23 cellular contexts compared by ENCODE assay signal in the genomic region with DNA sequence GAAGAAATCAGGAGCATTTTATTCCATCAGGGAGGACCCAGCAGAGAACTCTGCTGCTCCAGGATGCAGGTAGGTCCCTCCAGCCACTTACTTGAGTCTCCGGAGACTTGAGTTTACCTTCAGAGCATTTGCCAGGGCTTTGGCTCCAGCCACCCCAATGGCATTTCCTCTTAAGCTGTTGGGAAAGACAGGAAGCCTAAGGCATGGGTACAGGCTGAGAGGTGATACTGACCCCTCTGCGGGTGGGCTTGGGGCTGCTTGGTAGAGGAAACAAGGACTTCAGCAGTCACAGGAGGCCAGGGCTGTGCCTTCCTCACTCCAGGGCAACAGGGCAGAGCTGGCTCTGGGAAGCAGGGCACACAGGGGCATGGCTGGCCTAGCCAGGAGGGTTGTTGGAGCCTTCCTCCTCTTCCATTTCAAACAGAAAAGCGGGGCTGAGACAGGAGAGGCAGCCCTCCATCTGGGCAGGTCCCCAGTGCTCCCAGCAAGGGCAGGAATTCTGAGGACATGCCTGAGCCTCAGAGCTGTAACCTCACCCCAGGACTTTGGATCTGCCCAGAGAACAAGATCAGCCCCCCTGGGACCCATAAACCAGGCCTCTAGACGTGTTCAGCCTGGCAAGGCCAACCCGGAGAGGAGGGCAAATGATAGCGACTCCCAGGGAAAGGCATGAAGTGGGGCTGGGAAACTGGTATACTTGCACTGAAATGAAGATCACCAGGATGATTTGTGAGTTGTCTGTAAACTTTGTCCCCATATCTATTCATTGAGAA. TPM values are rescaled to one million over a fixed set of nuclear protein-coding genes. Genes with fewer than 3 reads are reported as not detected.
A peak's percentile ranks its signal among the peaks of the same experiment; 100 is the strongest.
DNase-seq lines count a peak whose midpoint lies in the region; ATAC-seq and TF ChIP-seq lines count a peak whose summit lies in the region.
"Had no signal": no experiment of that assay in that cellular context is flagged by ENCODE, and none has a peak within 500 bp of the region (broad histone marks: within the 10 kb centered on the region; RNA-seq: fewer than 3 reads in every experiment).

No MANE protein-coding gene starts in this region.

- H2AFZ ChIP-seq in SK-N-SH (ENCODE audit: low read depth) (no peak overlapping the region), hepatocyte (no peak overlapping the region)

- peak; percentile 1 for DNase-seq in natural killer cell treated with Interleukin-12 subunit alpha and Interleukin-12 subunit beta and Interleukin-15 and Interleukin-18, amount 100 ng/mL, for 72 hours (ENCODE audit: low spot score)
- DNase-seq in natural killer cell (no peak), SK-N-SH (no peak), iris pigment epithelial cell (ENCODE audit: low read depth) (peak; percentile 7), aorta (no peak), SKM-1 (lab: John Stamatoyannopoulos, UW; ENCODE audit: unreplicated experiment) (no peak), hepatocyte (ENCODE audit: low spot score) (no peak)
- DNase-seq: activated T-cell treated with anti-CD3 and anti-CD28 coated beads, Interleukin-2, amount 50 U/mL, for 1 hour; Calu3; caudate nucleus; effector CD8-positive, alpha-beta T cell; heart left ventricle; naive B cell; NCI-H1436 treated with DMSO at 0.1 percent for 48 hours; NCI-H226; stimulated activated CD4-positive, alpha-beta T cell treated with anti-CD3 and anti-CD28 coated beads, Interleukin-4, amount 100 ng/mL, for 24 hours had no signal

- no peaks in the 10 kb centered on the region for H3K79me2 ChIP-seq in SK-N-SH (ENCODE audit: insufficient read depth)
- H3K79me2 ChIP-seq in hepatocyte: no peaks in the 10 kb centered on the region

- H3K36me3 ChIP-seq in SK-N-SH (replicated peaks in 1 of 2; ENCODE audit: control insufficient read depth in 1 of 2, insufficient read depth in 2 of 2, low read length in 1 of 2) (peaks cover 9 to 14% of the 10 kb centered on the region in 2 experiments), aorta (ENCODE audit: control insufficient read depth in 1 of 2, insufficient read depth in 2 of 2, low read length in 1 of 2) (no peaks in the 10 kb centered on the region), hepatocyte (replicated peaks; ENCODE audit: insufficient read depth, low read depth) (no peaks in the 10 kb centered on the region)

- H3K9me2 ChIP-seq in SK-N-SH (no peaks in the 10 kb centered on the region), hepatocyte (replicated peaks; ENCODE audit: insufficient read depth) (no peaks in the 10 kb centered on the region)

- intact Hi-C loops in natural killer cell (cut with micrococcal nuclease): no loop called here
- intact Hi-C loops in aorta (cut with DNase I): no loop called here

- H3K9me3 ChIP-seq in SK-N-SH (no peaks in the 10 kb centered on the region), aorta (ENCODE audit: control insufficient read depth, low read length) (no peaks in the 10 kb centered on the region), hepatocyte (ENCODE audit: low read depth) (no peaks in the 10 kb centered on the region)
- H3K9me3 ChIP-seq: heart left ventricle had no signal

- H3K9me3 Mint-ChIP-seq in natural killer cell treated with Interleukin-12 subunit alpha and Interleukin-12 subunit beta and Interleukin-15 and Interleukin-18, amount 100 ng/mL, for 72 hours: no peaks in the 10 kb centered on the region
- no peaks in the 10 kb centered on the region for H3K9me3 Mint-ChIP-seq in natural killer cell
- H3K9me3 Mint-ChIP-seq: naive B cell had no signal

- no peak overlapping the region for H3K27ac ChIP-seq in SK-N-SH (ENCODE audit: low read depth in 2 of 2, low read length in 1 of 2)
- peak overlapping the region; percentile 53 to 82 for H3K27ac ChIP-seq in aorta (ENCODE audit: low read depth in 1 of 2, low read length in 2 of 2)
- no peak overlapping the region for H3K27ac ChIP-seq in hepatocyte
- H3K27ac ChIP-seq: heart left ventricle, skin epidermis had no signal

- H3K36me3 Mint-ChIP-seq in natural killer cell treated with Interleukin-12 subunit alpha and Interleukin-12 subunit beta and Interleukin-15 and Interleukin-18, amount 100 ng/mL, for 72 hours: no peaks in the 10 kb centered on the region
- H3K36me3 Mint-ChIP-seq in natural killer cell: peaks cover 11% of the 10 kb centered on the region

- no peak for TF ChIP-seq RAD21 in SK-N-SH (IDR thresholded peaks at IDR 0.05; ENCODE audit: low read length)

- no peak overlapping the region for H3K4me3 ChIP-seq in SK-N-SH (ENCODE audit: low read depth in 2 of 2, low read length in 1 of 2)
- H3K4me3 ChIP-seq in aorta (ENCODE audit: low read length in 2 of 2): no peak overlapping the region
- no peak overlapping the region for H3K4me3 ChIP-seq in hepatocyte
- H3K4me3 ChIP-seq: heart left ventricle, lung, skin epidermis had no signal

- TF ChIP-seq CTCF in natural killer cell (IDR thresholded peaks at IDR 0.05) (no peak), SK-N-SH (IDR thresholded peaks at IDR 0.05) (no peak), hepatocyte (IDR thresholded peaks at IDR 0.05; ENCODE audit: poor library complexity) (no peak)

- peaks cover 0 to 3% of the 10 kb centered on the region in 2 donors for H3K4me1 Mint-ChIP-seq in natural killer cell treated with Interleukin-12 subunit alpha and Interleukin-12 subunit beta and Interleukin-15 and Interleukin-18, amount 100 ng/mL, for 72 hours (ENCODE audit: low read depth in 2 of 2)
- H3K4me1 Mint-ChIP-seq in natural killer cell: peaks cover 7 to 14% of the 10 kb centered on the region in 2 donors

- H3K4me2 ChIP-seq in SK-N-SH: no peak overlapping the region
- H3K4me2 ChIP-seq in hepatocyte: no peak overlapping the region

- peak overlapping the region in 1 of 2 donors; percentile 53 for H3K27ac Mint-ChIP-seq in natural killer cell treated with Interleukin-12 subunit alpha and Interleukin-12 subunit beta and Interleukin-15 and Interleukin-18, amount 100 ng/mL, for 72 hours
- peak overlapping the region in 1 of 2 donors; percentile 63 for H3K27ac Mint-ChIP-seq in natural killer cell

- 83% methylated on average over 3 of the region's 6 CpGs for WGBS in SK-N-SH (ENCODE audit: low lambda C conversion rate)
- WGBS in aorta, 2 donors: 15 to 19% methylated on average over 6 of the region's 6 CpGs
- 85% methylated on average over 6 of the region's 6 CpGs for WGBS in hepatocyte (ENCODE audit: low lambda C conversion rate, missing lambda C conversion rate)

- no peak for TF ChIP-seq EP300 in SK-N-SH (IDR thresholded peaks at IDR 0.05; ENCODE audit: borderline replicate concordance in 1 of 2, low read depth in 1 of 2, low read length in 1 of 2)

- ATAC-seq in natural killer cell treated with Interleukin-12 subunit alpha and Interleukin-12 subunit beta and Interleukin-15 and Interleukin-18, amount 100 ng/mL, for 72 hours: no peak
- no peak for ATAC-seq in natural killer cell
- ATAC-seq in aorta (ENCODE audit: low FRiP score): peak; percentile 34
- ATAC-seq in HG03354 (IDR thresholded peaks at IDR 0.05; ENCODE audit: poor library complexity, severe bottlenecking, unreplicated experiment): no peak
- ATAC-seq: heart left ventricle had no signal

- POLR2A ChIA-PET in SK-N-SH (lab: Yijun Ruan, JAX): no interaction called here

- H3K4me1 ChIP-seq in SK-N-SH (ENCODE audit: control insufficient read depth in 1 of 2, insufficient read depth in 2 of 2, low read depth in 1 of 2, low read length in 1 of 2) (no peaks in the 10 kb centered on the region), aorta (ENCODE audit: control insufficient read depth in 1 of 2, insufficient read depth in 2 of 2, low read length in 2 of 2) (peaks cover 2 to 5% of the 10 kb centered on the region in 2 donors), hepatocyte (ENCODE audit: insufficient read depth) (no peaks in the 10 kb centered on the region)

- no peak overlapping the region for H3K4me3 Mint-ChIP-seq in natural killer cell treated with Interleukin-12 subunit alpha and Interleukin-12 subunit beta and Interleukin-15 and Interleukin-18, amount 100 ng/mL, for 72 hours
- H3K4me3 Mint-ChIP-seq in natural killer cell: no peak overlapping the region

- no peak overlapping the region for H3K9ac ChIP-seq in SK-N-SH

- no peaks in the 10 kb centered on the region for H3F3A ChIP-seq in SK-N-SH (replicated peaks; ENCODE audit: insufficient read depth)

- H3K27me3 Mint-ChIP-seq in natural killer cell treated with Interleukin-12 subunit alpha and Interleukin-12 subunit beta and Interleukin-15 and Interleukin-18, amount 100 ng/mL, for 72 hours: no peaks in the 10 kb centered on the region
- H3K27me3 Mint-ChIP-seq in natural killer cell (ENCODE audit: low read depth in 2 of 2): no peaks in the 10 kb centered on the region
- H3K27me3 Mint-ChIP-seq: naive B cell had no signal

- H4K20me1 ChIP-seq in SK-N-SH (ENCODE audit: insufficient read depth) (no peaks in the 10 kb centered on the region), hepatocyte (ENCODE audit: insufficient read depth, poor library complexity, severe bottlenecking) (no peaks in the 10 kb centered on the region)

- CTCF ChIA-PET in SK-N-SH (lab: Yijun Ruan, JAX): no interaction called here

- H3K27me3 ChIP-seq in SK-N-SH (ENCODE audit: insufficient read depth): no peaks in the 10 kb centered on the region
- H3K27me3 ChIP-seq in aorta (ENCODE audit: control insufficient read depth in 1 of 2, insufficient read depth in 2 of 2, low read length in 1 of 2): no peaks in the 10 kb centered on the region
- no peaks in the 10 kb centered on the region for H3K27me3 ChIP-seq in hepatocyte
- H3K27me3 ChIP-seq: heart left ventricle had no signal

RNA-seq across cellular contexts. Expression of a gene that starts 34.4 kb away (rescaled TPM):
- 10 to 100 TPM; 48.3 to 61.8 TPM for total RNA-seq in natural killer cell treated with Interleukin-12 subunit alpha and Interleukin-12 subunit beta and Interleukin-15 and Interleukin-18, amount 100 ng/mL, for 72 hours
- total RNA-seq in natural killer cell: 100 to 1,000 TPM in 2 of 3 donors, 10 to 100 TPM in 1; 98.8 to 145 (median 133) TPM
- polyA plus RNA-seq in SK-N-SH (2012; rRNA removed): not detected in 2 replicates
- polyA plus RNA-seq in SK-N-SH (2012; cell fraction: cytosol; rRNA removed): under 0.01 TPM in 1 of 2 replicates, not detected in the other
- polyA plus RNA-seq in SK-N-SH (2012; cell fraction: nucleus; rRNA removed): 0.02 TPM in 1 of 2 replicates, not detected in the other
- total RNA-seq in aorta: 1 to 10 TPM in 1 of 2 donors, under 1 TPM in 1; 0.97 to 2.3 TPM
- under 1 TPM in 1 of 2 donors, not detected in 1; 0.38 TPM for polyA plus RNA-seq in aorta
- 0.10 TPM in 1 of 2 replicates, not detected in the other for total RNA-seq in hepatocyte
- polyA plus RNA-seq in hepatocyte: 0.15 and 0.17 TPM in 2 replicates
- total RNA-seq: G401, M059J had no signal

RNA-seq across cellular contexts. Expression of a gene that starts 42.0 kb away (rescaled TPM):
- 10 to 100 TPM in 1 of 2 donors, 1 to 10 TPM in 1; 4.3 to 10.8 TPM for total RNA-seq in natural killer cell treated with Interleukin-12 subunit alpha and Interleukin-12 subunit beta and Interleukin-15 and Interleukin-18, amount 100 ng/mL, for 72 hours
- total RNA-seq in natural killer cell (1 to 10 TPM; 4.0 to 6.2 (median 4.7) TPM), aorta (10 to 100 TPM; 15.3 to 23.7 TPM), hepatocyte (14.7 and 18.5 TPM in 2 replicates)
- polyA plus RNA-seq in SK-N-SH (2012; rRNA removed) (18.0 and 19.5 TPM in 2 replicates), aorta (10 to 100 TPM; 12.3 to 22.2 TPM), hepatocyte (23.2 and 25.8 TPM in 2 replicates)
- polyA plus RNA-seq in SK-N-SH (2012; cell fraction: cytosol; rRNA removed): 24.9 and 42.8 TPM in 2 replicates
- 11.8 and 20.5 TPM in 2 replicates for polyA plus RNA-seq in SK-N-SH (2012; cell fraction: nucleus; rRNA removed)

RNA-seq across cellular contexts. Expression of a gene that starts 47.5 kb away (rescaled TPM):
- total RNA-seq in natural killer cell treated with Interleukin-12 subunit alpha and Interleukin-12 subunit beta and Interleukin-15 and Interleukin-18, amount 100 ng/mL, for 72 hours: not detected
- not detected for total RNA-seq in natural killer cell
- not detected in 2 replicates for polyA plus RNA-seq in SK-N-SH (2012; rRNA removed)
- polyA plus RNA-seq in SK-N-SH (2012; cell fraction: cytosol; rRNA removed): not detected in 2 replicates
- polyA plus RNA-seq in SK-N-SH (2012; cell fraction: nucleus; rRNA removed): not detected in 2 replicates
- not detected for total RNA-seq in aorta
- polyA plus RNA-seq in aorta: not detected
- total RNA-seq in hepatocyte: not detected in 2 replicates
- polyA plus RNA-seq in hepatocyte: not detected in 2 replicates
- total RNA-seq: Calu3, G401, heart left ventricle, lung, M059J, posterior vena cava, subcutaneous adipose tissue had no signal
- polyA plus RNA-seq: heart left ventricle, lung had no signal

Comparison
In these comparisons a context has a peak if more than half of its experiments do, and no peak if none do; other contexts are left out.
1. DNase-seq: peak in natural killer cell treated with Interleukin-12 subunit alpha and Interleukin-12 subunit beta and Interleukin-15 and Interleukin-18, amount 100 ng/mL, for 72 hours (single experiment) and iris pigment epithelial cell (single experiment); none in natural killer cell (single experiment), SK-N-SH (single experiment), aorta (0 of 2), SKM-1 (single experiment) and hepatocyte (single experiment).
2. H3K27ac ChIP-seq: peak in aorta (2 of 2); none in SK-N-SH (0 of 2) and hepatocyte (single experiment).
3. RNA of a gene that starts 34.4 kb away (total RNA-seq): 98.8 to 145 TPM in natural killer cell and 48.3 to 61.8 TPM in natural killer cell treated with Interleukin-12 subunit alpha and Interleukin-12 subunit beta and Interleukin-15 and Interleukin-18, amount 100 ng/mL, for 72 hours; 0.97 to 2.3 TPM in aorta and 0.10 TPM in hepatocyte; every median in the first group is over 10 times any median in the second.